In the genomic region with DNA sequence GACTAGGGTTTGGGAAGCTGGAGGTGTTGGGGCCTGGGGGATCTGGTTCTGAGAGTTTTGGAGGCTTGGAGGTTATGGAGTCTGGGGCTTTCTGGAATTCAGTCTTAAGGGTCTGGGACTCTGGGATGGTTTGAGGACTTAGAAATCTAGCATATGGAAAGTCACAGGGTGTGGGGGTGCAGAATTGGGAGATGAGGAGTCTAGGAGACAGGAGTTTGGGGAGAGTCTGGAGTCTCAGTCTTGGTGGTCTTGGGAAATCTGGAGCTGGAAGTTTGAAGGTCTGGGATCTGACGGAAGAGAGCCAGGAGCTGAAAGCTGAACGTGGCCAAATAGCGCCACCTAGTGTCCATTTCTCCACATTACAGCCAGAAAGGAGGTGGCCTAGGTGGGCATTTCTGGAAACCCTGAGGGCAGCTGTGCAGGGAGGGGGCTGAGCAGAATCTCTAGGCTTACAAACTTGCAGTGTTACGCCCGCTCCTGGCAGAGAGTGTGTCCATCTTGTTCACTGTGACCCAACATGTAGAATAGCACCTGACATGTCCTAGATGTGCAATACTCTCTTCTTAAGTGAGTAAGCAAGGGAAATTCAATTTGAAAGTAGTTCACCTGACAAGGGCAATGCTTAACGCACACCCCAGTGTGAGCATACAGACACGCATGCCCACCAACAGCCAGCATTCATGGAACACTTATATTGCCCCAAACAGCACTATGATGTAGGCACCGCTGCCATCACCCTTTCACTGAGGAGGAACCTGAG, we compare ENCODE assay signal across 8 cellular contexts.
DNase-seq lines count a peak whose midpoint lies in the region; ATAC-seq and TF ChIP-seq lines count a peak whose summit lies in the region.

No MANE protein-coding gene starts in this region.

- TF ChIP-seq CTCF in AG09319 (IDR thresholded peaks at IDR 0.05; ENCODE audit: low read depth, low read length) (peak; percentile 82), GM13976 (IDR thresholded peaks at IDR 0.05; ENCODE audit: borderline replicate concordance, control extremely low read depth, extremely low read depth, insufficient read depth, missing control alignments) (peak; percentile 90), esophagus squamous epithelium (IDR thresholded peaks at IDR 0.05) (peak; percentile 61 to 91 (median 89)), neural progenitor cell (IDR thresholded peaks at IDR 0.05) (peak; percentile 91), vagina (IDR thresholded peaks at IDR 0.05) (peak; percentile 79 to 95 (median 95))

- H3F3A ChIP-seq in neural progenitor cell (ENCODE audit: low read depth): peaks cover 16% of the 10 kb centered on the region

- peaks cover 12% of the 10 kb centered on the region for H4K20me1 ChIP-seq in neural progenitor cell (ENCODE audit: low read depth)

- 20 to 23% methylated on average over 7 to 8 of the region's 8 CpGs for WGBS in esophagus squamous epithelium, 2 donors

- H3K9me3 Mint-ChIP-seq in neural progenitor cell: no peaks in the 10 kb centered on the region

- no peak overlapping the region for H3K27ac Mint-ChIP-seq in neural progenitor cell

- H3K4me3 Mint-ChIP-seq in neural progenitor cell: no peak overlapping the region

- peak; percentile 4 for DNase-seq in AG09319 (ENCODE audit: extremely low read depth, low read depth)
- DNase-seq in GM13976 (ENCODE audit: low spot score): peak; percentile 67
- peak; percentile 23 for DNase-seq in NCI-H2196 treated with DMSO at 0.1 percent for 48 hours (lab: John Stamatoyannopoulos, UW; ENCODE audit: unreplicated experiment)
- DNase-seq in activated CD8-positive, alpha-beta memory T cell treated with anti-CD3 and anti-CD28 coated beads, Interleukin-2, amount 50 U/mL, for 4 hours: peak; percentile 38
- no peak for DNase-seq in esophagus squamous epithelium (lab: John Stamatoyannopoulos, UW)
- peak; percentile 76 for DNase-seq in neural progenitor cell (ENCODE audit: low spot score)
- DNase-seq in vagina (ENCODE audit: extremely low spot score in 2 of 2): no peak

- in situ Hi-C loops in GM13976 (cut with MboI; ENCODE audit: low sequenced_read_pairs, unreplicated experiment): no loop called here

- no peaks in the 10 kb centered on the region for H3K36me3 ChIP-seq in esophagus squamous epithelium
- no peaks in the 10 kb centered on the region for H3K36me3 ChIP-seq in neural progenitor cell
- no peaks in the 10 kb centered on the region for H3K36me3 ChIP-seq in vagina

- H3K36me3 Mint-ChIP-seq in neural progenitor cell: no peaks in the 10 kb centered on the region

- no peaks in the 10 kb centered on the region for H3K79me2 ChIP-seq in neural progenitor cell (ENCODE audit: low read depth)

- H3K27ac ChIP-seq in esophagus squamous epithelium (no peak overlapping the region), neural progenitor cell (no peak overlapping the region), vagina (no peak overlapping the region)

- peaks cover 0 to 28% (median 8%) of the 10 kb centered on the region in 3 donors for H3K4me1 ChIP-seq in esophagus squamous epithelium
- H3K4me1 ChIP-seq in neural progenitor cell: peaks cover 9% of the 10 kb centered on the region
- H3K4me1 ChIP-seq in vagina: peaks cover under 1% of the 10 kb centered on the region

- no peak overlapping the region for H3K9ac ChIP-seq in neural progenitor cell

- H2AFZ ChIP-seq in neural progenitor cell (replicated peaks): no peak overlapping the region

- no peaks in the 10 kb centered on the region for H3K9me3 ChIP-seq in esophagus squamous epithelium
- H3K9me3 ChIP-seq in neural progenitor cell (ENCODE audit: low read depth): no peaks in the 10 kb centered on the region
- no peaks in the 10 kb centered on the region for H3K9me3 ChIP-seq in vagina

- H3K4me2 ChIP-seq in neural progenitor cell: no peak overlapping the region

- no peak overlapping the region for H3K4me3 ChIP-seq in esophagus squamous epithelium
- H3K4me3 ChIP-seq in neural progenitor cell: no peak overlapping the region
- no peak overlapping the region for H3K4me3 ChIP-seq in vagina

- peaks cover 37% of the 10 kb centered on the region for H3K4me1 Mint-ChIP-seq in neural progenitor cell

- H3K27me3 Mint-ChIP-seq in neural progenitor cell (ENCODE audit: insufficient read depth, low read depth): peaks cover 15% of the 10 kb centered on the region

- intact Hi-C loops in esophagus squamous epithelium (cut with DNase I): no loop called here
- intact Hi-C loops in vagina (cut with DNase I): loop anchor here (10.0 kb wide), 1 partner anchor 735 kb away; a partner anchor contains a TSS

- no peak for TF ChIP-seq POLR2A in esophagus squamous epithelium (IDR thresholded peaks at IDR 0.05)
- no peak for TF ChIP-seq POLR2A in vagina (IDR thresholded peaks at IDR 0.05)

- H3K27me3 ChIP-seq in esophagus squamous epithelium (peaks cover 0 to 89% (median 0%) of the 10 kb centered on the region in 4 donors), neural progenitor cell (peaks cover 32% of the 10 kb centered on the region), vagina (peaks cover 4% of the 10 kb centered on the region)

- no peak for ATAC-seq in GM18907 (IDR thresholded peaks at IDR 0.05; ENCODE audit: unreplicated experiment)

Comparison
In these comparisons a context has a peak if more than half of its experiments do, and no peak if none do; other contexts are left out.
1. DNase-seq: peak in AG09319 (single experiment), GM13976 (single experiment), NCI-H2196 treated with DMSO at 0.1 percent for 48 hours (single experiment), activated CD8-positive, alpha-beta memory T cell treated with anti-CD3 and anti-CD28 coated beads, Interleukin-2, amount 50 U/mL, for 4 hours (single experiment) and neural progenitor cell (single experiment); none in esophagus squamous epithelium (single experiment) and vagina (0 of 2).
2. Peak in every context shown above with its lines, with median percentiles within 50 percentile points of each other: CTCF ChIP-seq.